16 cellular contexts compared by ENCODE assay signal in genomic region chr1:87598429-87598828, GRCh38.
DNase-seq lines count a peak whose midpoint lies in the region; ATAC-seq, FAIRE-seq and TF ChIP-seq lines count a peak whose summit lies in the region.
"Had no signal": no experiment of that assay in that cellular context is flagged by ENCODE, and none has a peak within 500 bp of the region (broad histone marks: within the 10 kb centered on the region; RNA-seq: fewer than 3 reads in every experiment).

No MANE protein-coding gene starts in this region.

- intact Hi-C loops in posterior cingulate gyrus (cut with DNase I), result no loop called here

- in situ Hi-C loops in G401 (cut with HindIII; ENCODE audit: low sequenced_read_pairs), result no loop called here

- H2AFZ ChIP-seq in Loucy (ENCODE audit: low read length), result peak overlapping the region; percentile 38; the same call in 1 of the 2 replicates

- no peak overlapping the region for H3K9ac ChIP-seq in Loucy (ENCODE audit: low read depth, low read length, poor library complexity, severe bottlenecking)

- H3K4me3 Mint-ChIP-seq in nephron, result no peak overlapping the region
- no peak overlapping the region for H3K4me3 Mint-ChIP-seq in activated T-helper 17 cell treated with anti-CD3 and anti-CD28 coated beads, Interleukin-2, amount 50 U/mL, for 72 hours
- H3K4me3 Mint-ChIP-seq: CD8-positive, alpha-beta T cell; central memory CD8-positive, alpha-beta T cell; T-helper 2 cell treated with Interferon-gamma antibody and Interleukin-4, amounts not matched to agents 5 μg/mL and 100 μg/mL, for 36 hours had no signal

- no peaks in the 10 kb centered on the region for H3K9me2 ChIP-seq in Loucy (replicated peaks; ENCODE audit: low read depth, low read length)

- no peaks in the 10 kb centered on the region for H3F3A ChIP-seq in Loucy (ENCODE audit: low read depth)

- FAIRE-seq in bronchial epithelial cell (lab: Jason Lieb, UNC), result no peak

- no peaks in the 10 kb centered on the region for H3K9me3 Mint-ChIP-seq in nephron
- H3K9me3 Mint-ChIP-seq in activated T-helper 17 cell treated with anti-CD3 and anti-CD28 coated beads, Interleukin-2, amount 50 U/mL, for 72 hours, result no peaks in the 10 kb centered on the region
- H3K9me3 Mint-ChIP-seq: CD8-positive, alpha-beta T cell; central memory CD8-positive, alpha-beta T cell; T-helper 2 cell treated with Interferon-gamma antibody and Interleukin-4, amounts not matched to agents 5 μg/mL and 100 μg/mL, for 36 hours had no signal

- TF ChIP-seq CTCF in Loucy (conservative IDR thresholded peaks at IDR 0.05; ENCODE audit: low read length), result peak; percentile 61
- peak; percentile 5 for TF ChIP-seq CTCF in bronchial epithelial cell (IDR thresholded peaks at IDR 0.05; ENCODE audit: insufficient read depth, low read length, severe bottlenecking)
- TF ChIP-seq CTCF in nephron (IDR thresholded peaks at IDR 0.05; ENCODE audit: unreplicated experiment in 3 of 3), result peak in 2 of 3 experiments; percentile 21 to 30
- TF ChIP-seq CTCF in coronary artery (IDR thresholded peaks at IDR 0.05), result no peak

- no peaks in the 10 kb centered on the region for H3K27me3 ChIP-seq in Loucy (ENCODE audit: insufficient read depth, low read length, poor library complexity, severe bottlenecking)
- H3K27me3 ChIP-seq in bronchial epithelial cell (ENCODE audit: control insufficient read depth, insufficient read depth, low read length), result peaks cover 3% of the 10 kb centered on the region
- H3K27me3 ChIP-seq: Peyer's patch had no signal

- H3K4me1 ChIP-seq in Loucy (ENCODE audit: insufficient read depth, low read length, poor library complexity, severe bottlenecking), result peaks cover 26% of the 10 kb centered on the region

- H3K9me3 ChIP-seq in Loucy (ENCODE audit: insufficient read depth, low read depth, low read length), result no peaks in the 10 kb centered on the region
- H3K9me3 ChIP-seq: Peyer's patch had no signal

- H3K27ac Mint-ChIP-seq in nephron, result peak overlapping the region in 2 of 3 experiments; percentile 23 to 48
- no peak overlapping the region for H3K27ac Mint-ChIP-seq in activated T-helper 17 cell treated with anti-CD3 and anti-CD28 coated beads, Interleukin-2, amount 50 U/mL, for 72 hours
- H3K27ac Mint-ChIP-seq: CD8-positive, alpha-beta T cell; T-helper 2 cell treated with Interferon-gamma antibody and Interleukin-4, amounts not matched to agents 5 μg/mL and 100 μg/mL, for 36 hours had no signal

- no peaks in the 10 kb centered on the region for H4K20me1 ChIP-seq in Loucy (ENCODE audit: insufficient read depth, low read length, poor library complexity, severe bottlenecking)

- no peak overlapping the region for H3K4me3 ChIP-seq in Loucy (ENCODE audit: low read length, poor library complexity, severe bottlenecking)
- H3K4me3 ChIP-seq in bronchial epithelial cell (ENCODE audit: low read depth, low read length), result no peak overlapping the region
- H3K4me3 ChIP-seq in coronary artery, result no peak overlapping the region
- H3K4me3 ChIP-seq: Peyer's patch had no signal

- H3K27me3 Mint-ChIP-seq in nephron (ENCODE audit: low read depth), result no peaks in the 10 kb centered on the region
- H3K27me3 Mint-ChIP-seq in activated T-helper 17 cell treated with anti-CD3 and anti-CD28 coated beads, Interleukin-2, amount 50 U/mL, for 72 hours, result peaks cover 3% of the 10 kb centered on the region

- H3K36me3 Mint-ChIP-seq in nephron (ENCODE audit: low read depth), result no peaks in the 10 kb centered on the region
- no peaks in the 10 kb centered on the region for H3K36me3 Mint-ChIP-seq in activated T-helper 17 cell treated with anti-CD3 and anti-CD28 coated beads, Interleukin-2, amount 50 U/mL, for 72 hours (ENCODE audit: low read depth)
- H3K36me3 Mint-ChIP-seq: CD8-positive, alpha-beta T cell had no signal

- ATAC-seq in activated T-helper 17 cell treated with anti-CD3 and anti-CD28 coated beads, Interleukin-2, amount 50 U/mL, for 72 hours (replicated peaks), result no peak
- ATAC-seq: CD8-positive, alpha-beta T cell; right cardiac atrium had no signal

- H3K36me3 ChIP-seq in Loucy (ENCODE audit: insufficient read depth, low read length), result no peaks in the 10 kb centered on the region
- no peaks in the 10 kb centered on the region for H3K36me3 ChIP-seq in bronchial epithelial cell (ENCODE audit: control insufficient read depth, insufficient read depth, low read length)
- H3K36me3 ChIP-seq: Peyer's patch had no signal

- H3K79me2 ChIP-seq in Loucy (ENCODE audit: insufficient read depth, low read length), result no peaks in the 10 kb centered on the region

- H3K27ac ChIP-seq in coronary artery, result no peak overlapping the region
- H3K27ac ChIP-seq: Peyer's patch had no signal

- no peak overlapping the region for H3K4me2 ChIP-seq in Loucy (ENCODE audit: low read depth, low read length, poor library complexity, severe bottlenecking)

- peak; percentile 2 for DNase-seq in G401 (ENCODE audit: low spot score)
- no peak for DNase-seq in bronchial epithelial cell (ENCODE audit: low read depth)
- no peak for DNase-seq in medulla oblongata (ENCODE audit: extremely low spot score)
- DNase-seq in posterior cingulate gyrus, result no peak
- no peak for DNase-seq in coronary artery (ENCODE audit: low spot score)
- DNase-seq: activated naive CD4-positive, alpha-beta T cell treated with anti-CD3 and anti-CD28 coated beads, Interleukin-2, amount 50 U/mL, for 16 hours; CD8-positive, alpha-beta T cell; HCEC 1CT; NCI-H187; Peyer's patch; right cardiac atrium had no signal

- peaks cover 39% of the 10 kb centered on the region for H3K4me1 Mint-ChIP-seq in nephron
- no peaks in the 10 kb centered on the region for H3K4me1 Mint-ChIP-seq in activated T-helper 17 cell treated with anti-CD3 and anti-CD28 coated beads, Interleukin-2, amount 50 U/mL, for 72 hours
- H3K4me1 Mint-ChIP-seq: central memory CD8-positive, alpha-beta T cell had no signal
